ENCODE assay signal across 8 cellular contexts in genomic region chr13:27792393-27793218, GRCh38.
DNase-seq lines count a peak whose midpoint lies in the region; ATAC-seq and TF ChIP-seq lines count a peak whose summit lies in the region.

Gene GSX1 (plus strand): TSS chr13:27792483. CDS start chr13:27792691, 208 bp downstream.

- H3K4me3 ChIP-seq in GM08714 (ENCODE audit: low read length): peak within 1 kb of the TSS; percentile 12; the same call in 1 of the 2 replicates
- H3K4me3 ChIP-seq in astrocyte of the cerebellum (ENCODE audit: low read depth, low read length): peak within 1 kb of the TSS; percentile 10
- no peak within 1 kb of the TSS for H3K4me3 ChIP-seq in retinal pigment epithelial cell (ENCODE audit: low read length)

- in situ Hi-C loops in astrocyte of the cerebellum (cut with HindIII; ENCODE audit: low sequenced_read_pairs): no loop called here

- DNase-seq in OCI-M2 (lab: John Stamatoyannopoulos, UW; ENCODE audit: unreplicated experiment) (peak; percentile 17), astrocyte of the cerebellum (ENCODE audit: low read depth) (peak; percentile 40), hypothalamus (lab: John Stamatoyannopoulos, UW) (peak in 31 of 51 donors; percentile 1 to 63 (median 26)), retinal pigment epithelial cell (ENCODE audit: low read depth) (peak; percentile 29), KG1 (lab: John Stamatoyannopoulos, UW) (no peak)

- TF ChIP-seq CTCF in astrocyte of the cerebellum (IDR thresholded peaks at IDR 0.05; ENCODE audit: low read depth, low read length, missing control alignments) (no peak), retinal pigment epithelial cell (conservative IDR thresholded peaks at IDR 0.05; ENCODE audit: low read depth, low read length) (no peak)

- no peak for ATAC-seq in GM21737 (IDR thresholded peaks at IDR 0.05; ENCODE audit: unreplicated experiment)
- no peak for ATAC-seq in HG03045 (IDR thresholded peaks at IDR 0.05; ENCODE audit: unreplicated experiment)
